ENCODE assay signal across 14 cellular contexts in the genomic region with DNA sequence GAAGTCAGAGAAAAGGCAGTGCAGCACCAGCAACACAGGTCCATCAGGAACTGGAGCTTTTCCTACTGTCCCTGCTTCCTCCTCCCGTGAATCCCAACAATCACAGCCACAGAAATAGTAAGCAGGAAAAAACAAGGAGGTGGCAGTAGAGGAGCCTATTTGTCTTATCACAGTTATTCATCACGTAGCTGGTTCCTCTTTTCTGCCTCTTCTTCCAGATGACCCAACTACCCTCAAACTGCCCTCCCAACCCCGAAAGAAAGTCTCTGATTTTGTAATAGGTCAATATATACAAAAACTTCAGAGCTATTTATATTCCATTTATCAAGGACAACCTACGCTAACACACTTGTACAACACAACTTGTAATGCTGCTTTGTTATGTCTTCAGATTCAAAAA. TPM values are rescaled to one million over a fixed set of nuclear protein-coding genes. Genes with fewer than 3 reads are reported as not detected.
DNase-seq lines count a peak whose midpoint lies in the region; ATAC-seq and TF ChIP-seq lines count a peak whose summit lies in the region.
"Had no signal": no experiment of that assay in that cellular context is flagged by ENCODE, and none has a peak within 500 bp of the region (broad histone marks: within the 10 kb centered on the region; RNA-seq: fewer than 3 reads in every experiment).

No MANE protein-coding gene starts in this region.

- ATAC-seq in GM21526 (IDR thresholded peaks at IDR 0.05; ENCODE audit: low FRiP score, unreplicated experiment) (no peak), HG03354 (IDR thresholded peaks at IDR 0.05; ENCODE audit: poor library complexity, severe bottlenecking, unreplicated experiment) (no peak)

- H3K27me3 Mint-ChIP-seq in activated CD4-positive, alpha-beta memory T cell treated with anti-CD3 and anti-CD28 coated beads for 36 hours = no peaks in the 10 kb centered on the region
- H3K27me3 Mint-ChIP-seq in activated CD4-positive, alpha-beta memory T cell treated with anti-CD3 and anti-CD28 coated beads, Interleukin-2, amount 10 ng/mL, durations not matched to agents 7 days and 5 days = no peaks in the 10 kb centered on the region
- peaks cover 4% of the 10 kb centered on the region for H3K27me3 Mint-ChIP-seq in brain
- no peaks in the 10 kb centered on the region for H3K27me3 Mint-ChIP-seq in progenitor cell of endocrine pancreas

- intact Hi-C loops in activated CD4-positive, alpha-beta memory T cell treated with anti-CD3 and anti-CD28 coated beads for 36 hours (cut with micrococcal nuclease) = no loop called here

- no peak for TF ChIP-seq CTCF in brain (conservative IDR thresholded peaks at IDR 0.05)
- no peak for TF ChIP-seq CTCF in progenitor cell of endocrine pancreas (IDR thresholded peaks at IDR 0.05; ENCODE audit: unreplicated experiment)

- peaks cover 60% of the 10 kb centered on the region for H3K4me1 Mint-ChIP-seq in activated CD4-positive, alpha-beta memory T cell treated with anti-CD3 and anti-CD28 coated beads for 36 hours (ENCODE audit: low read depth)
- H3K4me1 Mint-ChIP-seq in activated CD4-positive, alpha-beta memory T cell treated with anti-CD3 and anti-CD28 coated beads, Interleukin-2, amount 10 ng/mL, durations not matched to agents 7 days and 5 days = peaks cover 34% of the 10 kb centered on the region
- H3K4me1 Mint-ChIP-seq in brain (peaks cover 35% of the 10 kb centered on the region), progenitor cell of endocrine pancreas (ENCODE audit: low read depth) (peaks cover 9% of the 10 kb centered on the region)

- CTCF ChIA-PET in activated CD4-positive, alpha-beta memory T cell treated with anti-CD3 and anti-CD28 coated beads for 36 hours (lab: Charles Lee) = no interaction called here
- CTCF ChIA-PET in activated CD4-positive, alpha-beta memory T cell treated with anti-CD3 and anti-CD28 coated beads, Interleukin-2, amount 10 ng/mL, durations not matched to agents 7 days and 5 days (lab: Charles Lee) = interaction anchor here (1.0 to 1.1 kb wide), 2 partner anchors 36 to 61 kb away, joined by 3 to 4 read pairs; no protein-coding TSS in a partner anchor

- H3K9me3 Mint-ChIP-seq in activated CD4-positive, alpha-beta memory T cell treated with anti-CD3 and anti-CD28 coated beads for 36 hours = no peaks in the 10 kb centered on the region
- H3K9me3 Mint-ChIP-seq in activated CD4-positive, alpha-beta memory T cell treated with anti-CD3 and anti-CD28 coated beads, Interleukin-2, amount 10 ng/mL, durations not matched to agents 7 days and 5 days = no peaks in the 10 kb centered on the region
- H3K9me3 Mint-ChIP-seq in brain = peaks cover 0 to 19% (median 13%) of the 10 kb centered on the region in 5 experiments
- no peaks in the 10 kb centered on the region for H3K9me3 Mint-ChIP-seq in progenitor cell of endocrine pancreas (ENCODE audit: low read depth)

- peaks cover 14% of the 10 kb centered on the region for H3K36me3 Mint-ChIP-seq in activated CD4-positive, alpha-beta memory T cell treated with anti-CD3 and anti-CD28 coated beads for 36 hours
- peaks cover 51% of the 10 kb centered on the region for H3K36me3 Mint-ChIP-seq in activated CD4-positive, alpha-beta memory T cell treated with anti-CD3 and anti-CD28 coated beads, Interleukin-2, amount 10 ng/mL, durations not matched to agents 7 days and 5 days (ENCODE audit: low read depth)
- H3K36me3 Mint-ChIP-seq in brain (peaks cover 72% of the 10 kb centered on the region), progenitor cell of endocrine pancreas (ENCODE audit: insufficient read depth) (peaks cover 13% of the 10 kb centered on the region)

- POLR2A ChIA-PET in activated CD4-positive, alpha-beta memory T cell treated with anti-CD3 and anti-CD28 coated beads for 36 hours (lab: Charles Lee) = interaction anchor here (0.8 kb wide), 1 partner anchor 20 kb away, joined by 3 read pairs; no protein-coding TSS in a partner anchor
- POLR2A ChIA-PET in activated CD4-positive, alpha-beta memory T cell treated with anti-CD3 and anti-CD28 coated beads, Interleukin-2, amount 10 ng/mL, durations not matched to agents 7 days and 5 days (lab: Charles Lee) = interaction anchor here (1.1 to 2.2 kb wide), 2 partner anchors 8 to 39 kb away, joined by 3 to 5 read pairs; no protein-coding TSS in a partner anchor

- DNase-seq in activated CD4-positive, alpha-beta memory T cell treated with anti-CD3 and anti-CD28 coated beads for 36 hours = no peak
- no peak for DNase-seq in activated CD4-positive, alpha-beta memory T cell treated with anti-CD3 and anti-CD28 coated beads, Interleukin-2, amount 10 ng/mL, durations not matched to agents 7 days and 5 days
- DNase-seq in MV-4-11 (lab: John Stamatoyannopoulos, UW) = peak; percentile 75
- no peak for DNase-seq in progenitor cell of endocrine pancreas (ENCODE audit: low spot score, unreplicated experiment)
- DNase-seq in effector CD4-positive, alpha-beta T cell = no peak
- DNase-seq: DMS79, GOT3, head of caudate nucleus, NCI-H1694 treated with DMSO at 0.1 percent for 48 hours, uterus had no signal

- H3K27ac Mint-ChIP-seq in activated CD4-positive, alpha-beta memory T cell treated with anti-CD3 and anti-CD28 coated beads for 36 hours = peak overlapping the region; percentile 15
- no peak overlapping the region for H3K27ac Mint-ChIP-seq in activated CD4-positive, alpha-beta memory T cell treated with anti-CD3 and anti-CD28 coated beads, Interleukin-2, amount 10 ng/mL, durations not matched to agents 7 days and 5 days
- H3K27ac Mint-ChIP-seq in brain (peak overlapping the region in 3 of 5 experiments; percentile 6 to 79 (median 51)), progenitor cell of endocrine pancreas (peak overlapping the region; percentile 79)

- no peak overlapping the region for H3K4me3 Mint-ChIP-seq in activated CD4-positive, alpha-beta memory T cell treated with anti-CD3 and anti-CD28 coated beads for 36 hours
- H3K4me3 Mint-ChIP-seq in activated CD4-positive, alpha-beta memory T cell treated with anti-CD3 and anti-CD28 coated beads, Interleukin-2, amount 10 ng/mL, durations not matched to agents 7 days and 5 days = no peak overlapping the region
- H3K4me3 Mint-ChIP-seq in brain (no peak overlapping the region), progenitor cell of endocrine pancreas (ENCODE audit: low read depth) (no peak overlapping the region)

RNA-seq across cellular contexts. Expression of gene GNB1, which starts 21.4 kb away (rescaled TPM):
- total RNA-seq in activated CD4-positive, alpha-beta memory T cell treated with anti-CD3 and anti-CD28 coated beads for 36 hours = 100 to 1,000 TPM; 396 to 403 TPM
- 100 to 1,000 TPM; 428 to 431 TPM for total RNA-seq in activated CD4-positive, alpha-beta memory T cell treated with anti-CD3 and anti-CD28 coated beads, Interleukin-2, amount 10 ng/mL, durations not matched to agents 7 days and 5 days
- 689 TPM for polyA plus RNA-seq in brain (ENCODE audit: insufficient read depth, low read depth, low replicate concordance)
- total RNA-seq in progenitor cell of endocrine pancreas = 327 TPM in 2 replicates

RNA-seq across cellular contexts. Expression of gene CALML6, which starts 45.6 kb away (rescaled TPM):
- total RNA-seq in activated CD4-positive, alpha-beta memory T cell treated with anti-CD3 and anti-CD28 coated beads for 36 hours = under 1 TPM; 0.26 to 0.27 TPM
- total RNA-seq in activated CD4-positive, alpha-beta memory T cell treated with anti-CD3 and anti-CD28 coated beads, Interleukin-2, amount 10 ng/mL, durations not matched to agents 7 days and 5 days = under 1 TPM; 0.25 to 0.38 TPM
- polyA plus RNA-seq in brain (ENCODE audit: insufficient read depth, low read depth, low replicate concordance) = 0.27 TPM
- total RNA-seq in progenitor cell of endocrine pancreas = 1.1 and 1.5 TPM in 2 replicates
- total RNA-seq: HT1080 had no signal

RNA-seq across cellular contexts. Expression of gene TMEM52, which starts 49.6 kb away (rescaled TPM):
- total RNA-seq in activated CD4-positive, alpha-beta memory T cell treated with anti-CD3 and anti-CD28 coated beads for 36 hours = under 1 TPM; 0.33 to 0.34 TPM
- not detected for total RNA-seq in activated CD4-positive, alpha-beta memory T cell treated with anti-CD3 and anti-CD28 coated beads, Interleukin-2, amount 10 ng/mL, durations not matched to agents 7 days and 5 days
- 6.5 TPM for polyA plus RNA-seq in brain (ENCODE audit: insufficient read depth, low read depth, low replicate concordance)
- 1.8 and 1.9 TPM in 2 replicates for total RNA-seq in progenitor cell of endocrine pancreas
